8 cellular contexts compared by ENCODE assay signal in the genomic region with DNA sequence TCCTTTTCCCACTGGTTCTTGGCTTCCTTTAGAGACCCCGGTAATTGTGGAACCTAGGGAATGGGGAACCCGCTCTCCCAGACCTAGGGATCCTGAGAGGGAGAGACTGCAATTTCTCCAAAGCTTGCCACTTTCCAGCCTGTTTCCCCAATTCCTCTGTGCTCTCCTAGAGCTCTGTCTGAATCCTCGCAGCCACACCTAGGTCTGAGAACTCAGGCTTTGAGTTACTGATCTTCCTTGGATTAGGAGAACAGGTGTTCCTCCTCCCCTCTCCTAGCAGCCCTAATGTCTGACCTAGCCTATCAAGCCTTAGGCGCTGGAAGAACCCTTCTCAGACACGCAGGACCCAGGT. TPM values are rescaled to one million over a fixed set of nuclear protein-coding genes. Genes with fewer than 3 reads are reported as not detected.
DNase-seq lines count a peak whose midpoint lies in the region; ATAC-seq, FAIRE-seq and TF ChIP-seq lines count a peak whose summit lies in the region.

No MANE protein-coding gene starts in this region.

- no peak for TF ChIP-seq EP300 in suprapubic skin (IDR thresholded peaks at IDR 0.05)

- no peaks in the 10 kb centered on the region for H3K9me3 Mint-ChIP-seq in activated naive CD4-positive, alpha-beta T cell treated with anti-CD3 and anti-CD28 coated beads for 36 hours

- H3K79me2 ChIP-seq in keratinocyte (ENCODE audit: control insufficient read depth, insufficient read depth, low read length): no peaks in the 10 kb centered on the region

- H3K4me1 Mint-ChIP-seq in activated naive CD4-positive, alpha-beta T cell treated with anti-CD3 and anti-CD28 coated beads for 36 hours (ENCODE audit: low read depth): peaks cover 5% of the 10 kb centered on the region

- H2AFZ ChIP-seq in keratinocyte (ENCODE audit: control insufficient read depth, low read length): no peak overlapping the region

- no peak for ATAC-seq in GM18907 (IDR thresholded peaks at IDR 0.05; ENCODE audit: unreplicated experiment)

- dilution Hi-C loops in keratinocyte (cut with MboI; ENCODE audit: extremely low pct_ligation_motif_present, low sequenced_read_pairs): no loop called here

- TF ChIP-seq CTCF in WERI-Rb-1 (IDR thresholded peaks at IDR 0.05; ENCODE audit: low read depth, low read length) (no peak), keratinocyte (optimal IDR thresholded peaks at IDR 0.05 in 1 of 3, IDR thresholded peaks at IDR 0.05 in 1 of 3, conservative IDR thresholded peaks at IDR 0.05 in 1 of 3; ENCODE audit: extremely low read depth in 1 of 3, insufficient read depth in 2 of 3, low read length in 3 of 3) (no peak), suprapubic skin (IDR thresholded peaks at IDR 0.05) (no peak), GM10248 (IDR thresholded peaks at IDR 0.05; ENCODE audit: control extremely low read depth, extremely low read depth, low read depth, missing control alignments) (no peak)

- FAIRE-seq in keratinocyte (lab: Jason Lieb, UNC): no peak

- peaks cover 46% of the 10 kb centered on the region for H3K27me3 ChIP-seq in WERI-Rb-1 (ENCODE audit: insufficient read depth, low read depth, severe bottlenecking)
- H3K27me3 ChIP-seq in keratinocyte (ENCODE audit: control insufficient read depth, extremely low read depth, insufficient read depth, low read length): peaks cover 37% of the 10 kb centered on the region
- H3K27me3 ChIP-seq in suprapubic skin: peaks cover 38% of the 10 kb centered on the region

- H3K27ac ChIP-seq in WERI-Rb-1: no peak overlapping the region
- H3K27ac ChIP-seq in keratinocyte (ENCODE audit: control insufficient read depth, insufficient read depth, low read length): no peak overlapping the region
- H3K27ac ChIP-seq in suprapubic skin: no peak overlapping the region

- no peak for TF ChIP-seq POLR2A in suprapubic skin (IDR thresholded peaks at IDR 0.05)

- H3K4me3 ChIP-seq in WERI-Rb-1 (ENCODE audit: low read depth, low read length): no peak overlapping the region
- peak overlapping the region in 2 of 3 experiments; percentile 66 to 77 for H3K4me3 ChIP-seq in keratinocyte (ENCODE audit: control insufficient read depth in 2 of 3, extremely low read depth in 1 of 3, insufficient read depth in 2 of 3, low read depth in 1 of 3, low read length in 3 of 3)
- peak overlapping the region; percentile 54 for H3K4me3 ChIP-seq in suprapubic skin

- POLR2A ChIA-PET in GM10248 (lab: Yijun Ruan, JAX): no interaction called here

- peaks cover 4% of the 10 kb centered on the region for H3K36me3 Mint-ChIP-seq in activated naive CD4-positive, alpha-beta T cell treated with anti-CD3 and anti-CD28 coated beads for 36 hours (ENCODE audit: low read depth)

- H3K36me3 ChIP-seq in WERI-Rb-1 (no peaks in the 10 kb centered on the region; the same call in 1 of the 2 replicates), keratinocyte (ENCODE audit: control insufficient read depth in 2 of 2, extremely low read depth in 1 of 2, insufficient read depth in 2 of 2, low read length in 2 of 2) (peaks cover 0 to 1% of the 10 kb centered on the region in 2 experiments), suprapubic skin (peaks cover 5% of the 10 kb centered on the region)

- no peak for DNase-seq in activated naive CD4-positive, alpha-beta T cell treated with anti-CD3 and anti-CD28 coated beads for 36 hours
- DNase-seq in activated naive CD4-positive, alpha-beta T cell treated with Interleukin-2 at 50 U/mL for 16 hours: no peak
- peak; percentile 15 for DNase-seq in WERI-Rb-1
- DNase-seq in keratinocyte (ENCODE audit: low read depth, low spot score): no peak
- no peak for DNase-seq in suprapubic skin (ENCODE audit: low spot score in 2 of 2)
- DNase-seq in GM10248 (ENCODE audit: extremely low spot score): no peak
- DNase-seq in NCI-H345 (lab: John Stamatoyannopoulos, UW): no peak

- no peak overlapping the region for H3K27ac Mint-ChIP-seq in activated naive CD4-positive, alpha-beta T cell treated with anti-CD3 and anti-CD28 coated beads for 36 hours

- H3K4me1 ChIP-seq in keratinocyte (ENCODE audit: control insufficient read depth, extremely low read depth, insufficient read depth, low read length) (peaks cover 10% of the 10 kb centered on the region), suprapubic skin (peaks cover 19% of the 10 kb centered on the region)

- 30% methylated on average over 5 of the region's 5 CpGs for WGBS in suprapubic skin

- no peaks in the 10 kb centered on the region for H3K9me3 ChIP-seq in WERI-Rb-1 (ENCODE audit: severe bottlenecking)
- H3K9me3 ChIP-seq in keratinocyte (ENCODE audit: control insufficient read depth, low read depth, low read length): no peaks in the 10 kb centered on the region
- no peaks in the 10 kb centered on the region for H3K9me3 ChIP-seq in suprapubic skin

- no peaks in the 10 kb centered on the region for H3K9me1 ChIP-seq in keratinocyte (ENCODE audit: control insufficient read depth, extremely low read depth, insufficient read depth, low read length)

- peak overlapping the region; percentile 73 for H3K4me3 Mint-ChIP-seq in activated naive CD4-positive, alpha-beta T cell treated with anti-CD3 and anti-CD28 coated beads for 36 hours

- CTCF ChIA-PET in activated naive CD4-positive, alpha-beta T cell treated with anti-CD3 and anti-CD28 coated beads for 36 hours (lab: Charles Lee): interaction anchor here (0.6 to 10.3 kb wide), 21 partner anchors 9 to 257 kb away, joined by 3 to 101 read pairs (median 7); a partner anchor contains a TSS
- CTCF ChIA-PET in GM10248 (lab: Yijun Ruan, JAX): interaction anchor here (0.8 to 7.3 kb wide), 26 partner anchors 8 to 636 kb away, joined by 3 to 99 read pairs (median 4); a partner anchor contains a TSS

- intact Hi-C loops in activated naive CD4-positive, alpha-beta T cell treated with anti-CD3 and anti-CD28 coated beads for 36 hours (cut with micrococcal nuclease): loop anchor here (1.0 kb wide), 3 partner anchors 25 to 145 kb away; no protein-coding TSS in a partner anchor

- H3K9ac ChIP-seq in keratinocyte (ENCODE audit: control insufficient read depth, extremely low read depth, insufficient read depth, low read length): no peak overlapping the region

- H4K20me1 ChIP-seq in keratinocyte (ENCODE audit: control insufficient read depth, extremely low read depth, insufficient read depth, low read length): peaks cover 3% of the 10 kb centered on the region

- H3K27me3 Mint-ChIP-seq in activated naive CD4-positive, alpha-beta T cell treated with anti-CD3 and anti-CD28 coated beads for 36 hours (ENCODE audit: low read depth): peaks cover 9% of the 10 kb centered on the region

- H3K4me2 ChIP-seq in keratinocyte (ENCODE audit: control insufficient read depth, extremely low read depth, insufficient read depth, low read depth, low read length): peak overlapping the region; percentile 96

RNA-seq across cellular contexts. Expression of a gene that starts 20.0 kb away (rescaled TPM):
- under 1 TPM; 0.91 to 0.96 TPM for total RNA-seq in activated naive CD4-positive, alpha-beta T cell treated with anti-CD3 and anti-CD28 coated beads for 36 hours
- not detected in 3 replicates for polyA plus RNA-seq in keratinocyte
- not detected for polyA plus RNA-seq in keratinocyte (2011; ENCODE audit: low read depth)
- not detected in 2 replicates for polyA plus RNA-seq in keratinocyte (2011; cell fraction: cytosol; rRNA removed)
- not detected in 2 replicates for polyA plus RNA-seq in keratinocyte (2011; cell fraction: nucleus; rRNA removed)
- polyA plus RNA-seq in keratinocyte (2012; ENCODE audit: low replicate concordance): not detected in 2 replicates
- polyA minus RNA-seq in keratinocyte: not detected in 3 replicates
- polyA minus RNA-seq in keratinocyte (2011; cell fraction: cytosol; rRNA and poly(A)+ RNA removed): not detected
- not detected in 2 replicates for polyA minus RNA-seq in keratinocyte (2011; cell fraction: nucleus; rRNA and poly(A)+ RNA removed)
- under 1 TPM in 1 of 4 donors, not detected in 3; 0.34 TPM for total RNA-seq in suprapubic skin

RNA-seq across cellular contexts. Expression of a gene that starts 36.9 kb away (rescaled TPM):
- 10 to 100 TPM; 58.3 to 59.3 TPM for total RNA-seq in activated naive CD4-positive, alpha-beta T cell treated with anti-CD3 and anti-CD28 coated beads for 36 hours
- polyA plus RNA-seq in keratinocyte: 3.4 to 6.6 TPM (median 4.9 TPM) in 3 replicates
- polyA plus RNA-seq in keratinocyte (2011; ENCODE audit: low read depth): 1.4 TPM
- 0.12 and 0.49 TPM in 2 replicates for polyA plus RNA-seq in keratinocyte (2011; cell fraction: cytosol; rRNA removed)
- 45.5 and 51.0 TPM in 2 replicates for polyA plus RNA-seq in keratinocyte (2011; cell fraction: nucleus; rRNA removed)
- polyA plus RNA-seq in keratinocyte (2012; ENCODE audit: low replicate concordance): 1.5 and 4.6 TPM in 2 replicates
- polyA minus RNA-seq in keratinocyte: 4.9 to 6.0 TPM (median 5.2 TPM) in 3 replicates
- polyA minus RNA-seq in keratinocyte (2011; cell fraction: cytosol; rRNA and poly(A)+ RNA removed): not detected
- 5.1 and 9.7 TPM in 2 replicates for polyA minus RNA-seq in keratinocyte (2011; cell fraction: nucleus; rRNA and poly(A)+ RNA removed)
- total RNA-seq in suprapubic skin: 10 to 100 TPM in 3 of 4 donors, 1 to 10 TPM in 1; 9.3 to 36.9 (median 12.7) TPM

RNA-seq across cellular contexts. Expression of a gene that starts 46.9 kb away (rescaled TPM):
- total RNA-seq in activated naive CD4-positive, alpha-beta T cell treated with anti-CD3 and anti-CD28 coated beads for 36 hours: 100 to 1,000 TPM; 427 to 442 TPM
- polyA plus RNA-seq in keratinocyte: 178 to 184 TPM (median 178 TPM) in 3 replicates
- polyA plus RNA-seq in keratinocyte (2011; ENCODE audit: low read depth): 83.6 TPM
- 128 and 154 TPM in 2 replicates for polyA plus RNA-seq in keratinocyte (2011; cell fraction: cytosol; rRNA removed)
- 105 and 106 TPM in 2 replicates for polyA plus RNA-seq in keratinocyte (2011; cell fraction: nucleus; rRNA removed)
- 146 and 219 TPM in 2 replicates for polyA plus RNA-seq in keratinocyte (2012; ENCODE audit: low replicate concordance)
- 104 to 165 TPM (median 129 TPM) in 3 replicates for polyA minus RNA-seq in keratinocyte
- 78.1 TPM for polyA minus RNA-seq in keratinocyte (2011; cell fraction: cytosol; rRNA and poly(A)+ RNA removed)
- polyA minus RNA-seq in keratinocyte (2011; cell fraction: nucleus; rRNA and poly(A)+ RNA removed): 19.7 and 28.8 TPM in 2 replicates
- total RNA-seq in suprapubic skin: 100 to 1,000 TPM; 156 to 176 (median 164) TPM

RNA-seq across cellular contexts. Expression of a gene that starts 52.9 kb away (rescaled TPM):
- total RNA-seq in activated naive CD4-positive, alpha-beta T cell treated with anti-CD3 and anti-CD28 coated beads for 36 hours: 10 to 100 TPM; 34.6 to 38.4 TPM
- polyA plus RNA-seq in keratinocyte: 12.3 to 16.8 TPM (median 13.9 TPM) in 3 replicates
- polyA plus RNA-seq in keratinocyte (2011; ENCODE audit: low read depth): 7.1 TPM
- 8.4 and 18.2 TPM in 2 replicates for polyA plus RNA-seq in keratinocyte (2011; cell fraction: cytosol; rRNA removed)
- polyA plus RNA-seq in keratinocyte (2011; cell fraction: nucleus; rRNA removed): 17.4 and 19.1 TPM in 2 replicates
- polyA plus RNA-seq in keratinocyte (2012; ENCODE audit: low replicate concordance): 15.6 and 21.0 TPM in 2 replicates
- 20.5 to 29.1 TPM (median 20.7 TPM) in 3 replicates for polyA minus RNA-seq in keratinocyte
- 11.1 TPM for polyA minus RNA-seq in keratinocyte (2011; cell fraction: cytosol; rRNA and poly(A)+ RNA removed)
- 8.2 and 16.4 TPM in 2 replicates for polyA minus RNA-seq in keratinocyte (2011; cell fraction: nucleus; rRNA and poly(A)+ RNA removed)
- 10 to 100 TPM; 13.5 to 43.5 (median 22.1) TPM for total RNA-seq in suprapubic skin
